ENCODE assay signal across 8 cellular contexts in the genomic region with DNA sequence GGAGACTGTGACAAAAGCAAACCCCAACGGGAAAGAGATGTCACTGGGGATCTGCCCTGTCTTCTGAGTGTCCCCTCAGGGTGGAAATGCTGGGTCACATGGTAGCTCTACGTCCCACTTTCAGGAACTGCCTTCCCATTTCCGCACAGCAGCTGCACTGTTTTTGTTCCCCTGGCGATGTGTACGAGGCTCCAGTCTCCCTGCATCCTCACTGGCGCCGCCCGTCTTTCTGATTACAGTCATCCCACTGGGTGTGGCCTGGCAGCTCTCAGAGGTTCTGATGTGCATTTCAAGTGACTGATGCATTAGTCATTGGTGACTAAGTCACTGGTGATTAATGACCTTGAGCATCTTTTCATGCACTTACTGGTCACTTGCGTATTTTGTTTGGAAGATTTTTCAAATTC. TPM values are rescaled to one million over a fixed set of nuclear protein-coding genes. Genes with fewer than 3 reads are reported as not detected.
DNase-seq lines count a peak whose midpoint lies in the region; ATAC-seq, FAIRE-seq and TF ChIP-seq lines count a peak whose summit lies in the region.

No MANE protein-coding gene starts in this region.

- TF ChIP-seq CTCF in heart right ventricle (IDR thresholded peaks at IDR 0.05) (peak in 4 of 9 donors; percentile 8 to 35 (median 16)), smooth muscle cell (IDR thresholded peaks at IDR 0.05; ENCODE audit: borderline replicate concordance, insufficient read depth, poor library complexity, severe bottlenecking) (no peak)

- H3K4me2 ChIP-seq in smooth muscle cell, result peak overlapping the region; percentile 20

- 37 to 41% methylated on average over 9 of the region's 9 CpGs for WGBS in heart right ventricle, 2 donors
- 11% methylated on average over 9 of the region's 9 CpGs for WGBS in smooth muscle cell (ENCODE audit: low lambda C conversion rate)

- DNase-seq in CD1c-positive myeloid dendritic cell (ENCODE audit: extremely low spot score), result peak; percentile 96
- peak; percentile 98 for DNase-seq in NCI-H460 (ENCODE audit: extremely low read depth, low read depth)
- DNase-seq in activated naive CD4-positive, alpha-beta T cell treated with anti-CD3 and anti-CD28 coated beads, Interleukin-2, amount 50 U/mL, for 72 hours (ENCODE audit: low spot score in 2 of 2), result peak; percentile 53 to 68
- peak; percentile 82 to 89 for DNase-seq in heart right ventricle
- peak; percentile 25 for DNase-seq in smooth muscle cell (lab: John Stamatoyannopoulos, UW; ENCODE audit: unreplicated experiment)
- DNase-seq in SKM-1 (lab: John Stamatoyannopoulos, UW; ENCODE audit: unreplicated experiment), result no peak
- DNase-seq in frontal cortex (ENCODE audit: low spot score in 2 of 2), result no peak

- H3K4me1 ChIP-seq in heart right ventricle (peaks cover 0 to 30% (median 10%) of the 10 kb centered on the region in 9 donors), smooth muscle cell (ENCODE audit: low read depth) (no peaks in the 10 kb centered on the region)

- H3K36me3 ChIP-seq in heart right ventricle (peaks cover 0 to 83% (median 24%) of the 10 kb centered on the region in 9 donors), smooth muscle cell (ENCODE audit: low read depth) (peaks cover 8% of the 10 kb centered on the region)

- H3K27me3 ChIP-seq in heart right ventricle (no peaks in the 10 kb centered on the region), smooth muscle cell (ENCODE audit: low read depth) (no peaks in the 10 kb centered on the region)

- no peaks in the 10 kb centered on the region for H3K79me2 ChIP-seq in smooth muscle cell (ENCODE audit: low read depth)

- H3K27ac ChIP-seq in heart right ventricle (peak overlapping the region in 8 of 10 donors; percentile 63 to 85 (median 69)), smooth muscle cell (ENCODE audit: low read depth) (peak overlapping the region; percentile 88)

- H3K4me3 ChIP-seq in heart right ventricle, result peak overlapping the region in 3 of 10 donors; percentile 2 to 18 (median 16)
- H3K4me3 ChIP-seq in smooth muscle cell, result no peak overlapping the region

- H3K36me3 Mint-ChIP-seq in activated naive CD4-positive, alpha-beta T cell treated with anti-CD3 and anti-CD28 coated beads, Interleukin-2, amount 50 U/mL, for 72 hours, result peaks cover 18 to 49% of the 10 kb centered on the region in 2 donors

- intact Hi-C loops in heart right ventricle (cut with DNase I), result loop anchor here in 1 of 10 donors (2.0 kb wide), 1 partner anchor 20 kb away; no protein-coding TSS in a partner anchor

- peak; percentile 91 to 99 for ATAC-seq in activated naive CD4-positive, alpha-beta T cell treated with anti-CD3 and anti-CD28 coated beads, Interleukin-2, amount 50 U/mL, for 72 hours
- ATAC-seq in heart right ventricle (peak; percentile 89 to 100 (median 97)), GM18498 (IDR thresholded peaks at IDR 0.05; ENCODE audit: unreplicated experiment) (no peak)

- peaks cover 0 to 6% of the 10 kb centered on the region in 2 donors for H3K9me3 Mint-ChIP-seq in activated naive CD4-positive, alpha-beta T cell treated with anti-CD3 and anti-CD28 coated beads, Interleukin-2, amount 50 U/mL, for 72 hours

- H4K20me1 ChIP-seq in smooth muscle cell (ENCODE audit: low read depth), result no peaks in the 10 kb centered on the region

- no peak for FAIRE-seq in frontal cortex (lab: Jason Lieb, UNC)

- peak overlapping the region; percentile 48 to 85 for H3K27ac Mint-ChIP-seq in activated naive CD4-positive, alpha-beta T cell treated with anti-CD3 and anti-CD28 coated beads, Interleukin-2, amount 50 U/mL, for 72 hours

- H3K9me3 ChIP-seq in heart right ventricle (no peaks in the 10 kb centered on the region), smooth muscle cell (replicated peaks; ENCODE audit: low read depth) (no peaks in the 10 kb centered on the region)

- peak overlapping the region; percentile 51 for H3K9ac ChIP-seq in smooth muscle cell (ENCODE audit: low read depth)

- H3F3A ChIP-seq in smooth muscle cell (ENCODE audit: low read depth), result no peaks in the 10 kb centered on the region

- H2AFZ ChIP-seq in smooth muscle cell (ENCODE audit: low read depth), result no peak overlapping the region

RNA-seq across cellular contexts. Expression of gene PCID2, which starts 21.2 kb away (rescaled TPM):
- 120 and 124 TPM in 2 replicates for total RNA-seq in NCI-H460 (2014; rRNA removed; shearing (Covaris generic))
- polyA plus RNA-seq in NCI-H460 (2014; cell fraction: nucleus; rRNA removed), result 189 and 233 TPM in 2 replicates
- total RNA-seq in activated naive CD4-positive, alpha-beta T cell treated with anti-CD3 and anti-CD28 coated beads, Interleukin-2, amount 50 U/mL, for 72 hours, result 10 to 100 TPM; 39.9 to 71.3 TPM
- 10 to 100 TPM; 42.3 to 74.0 (median 47.3) TPM for total RNA-seq in heart right ventricle
- polyA plus RNA-seq in heart right ventricle, result 10 to 100 TPM; 38.9 to 60.1 TPM
- 25.5 and 27.1 TPM in 2 replicates for total RNA-seq in smooth muscle cell
- 26.2 and 32.5 TPM in 2 replicates for polyA plus RNA-seq in smooth muscle cell
- total RNA-seq in frontal cortex, result 48.5 TPM

RNA-seq across cellular contexts. Expression of gene CUL4A, which starts 22.1 kb away (rescaled TPM):
- 151 and 160 TPM in 2 replicates for total RNA-seq in NCI-H460 (2014; rRNA removed; shearing (Covaris generic))
- polyA plus RNA-seq in NCI-H460 (2014; cell fraction: nucleus; rRNA removed), result 129 and 219 TPM in 2 replicates
- total RNA-seq in activated naive CD4-positive, alpha-beta T cell treated with anti-CD3 and anti-CD28 coated beads, Interleukin-2, amount 50 U/mL, for 72 hours, result 10 to 100 TPM; 59.7 to 87.1 TPM
- total RNA-seq in heart right ventricle (100 to 1,000 TPM in 9 of 10 donors, 10 to 100 TPM in 1; 84.7 to 141 (median 112) TPM), smooth muscle cell (61.5 and 62.7 TPM in 2 replicates), frontal cortex (61.6 TPM)
- polyA plus RNA-seq in heart right ventricle (10 to 100 TPM; 35.8 to 46.1 TPM), smooth muscle cell (40.3 and 42.3 TPM in 2 replicates)

RNA-seq across cellular contexts. Expression of gene PROZ, which starts 28.8 kb away (rescaled TPM):
- total RNA-seq in NCI-H460 (2014; rRNA removed; shearing (Covaris generic)), result not detected in 2 replicates
- polyA plus RNA-seq in NCI-H460 (2014; cell fraction: nucleus; rRNA removed), result not detected in 2 replicates
- total RNA-seq in activated naive CD4-positive, alpha-beta T cell treated with anti-CD3 and anti-CD28 coated beads, Interleukin-2, amount 50 U/mL, for 72 hours, result under 1 TPM in 1 of 2 donors, not detected in 1; 0.25 TPM
- total RNA-seq in heart right ventricle (under 1 TPM in 1 of 10 donors, not detected in 9; 0.20 TPM), smooth muscle cell (not detected in 2 replicates), frontal cortex (not detected)
- polyA plus RNA-seq in heart right ventricle (under 1 TPM in 1 of 2 donors, not detected in 1; 0.03 TPM), smooth muscle cell (not detected in 2 replicates)

Comparison
In these comparisons a context has a peak if more than half of its experiments do, and no peak if none do; other contexts are left out.
1. DNase-seq: peak in CD1c-positive myeloid dendritic cell (single experiment), NCI-H460 (single experiment), activated naive CD4-positive, alpha-beta T cell treated with anti-CD3 and anti-CD28 coated beads, Interleukin-2, amount 50 U/mL, for 72 hours (2 of 2), heart right ventricle (2 of 2) and smooth muscle cell (single experiment); none in SKM-1 (single experiment) and frontal cortex (0 of 2).